In genomic region chr14:50521912-50522341, GRCh38 we compare ENCODE assay signal across 8 cellular contexts. TPM values are rescaled to one million over a fixed set of nuclear protein-coding genes. Genes with fewer than 3 reads are reported as not detected.
DNase-seq lines count a peak whose midpoint lies in the region; ATAC-seq and TF ChIP-seq lines count a peak whose summit lies in the region.

No MANE protein-coding gene starts in this region.

- H3K36me3 ChIP-seq in brain microvascular endothelial cell (replicated peaks) = peaks cover 4% of the 10 kb centered on the region

- H3K27me3 ChIP-seq in brain microvascular endothelial cell (replicated peaks) = no peaks in the 10 kb centered on the region

- peaks cover 53% of the 10 kb centered on the region for H3K4me1 Mint-ChIP-seq in stimulated activated effector memory CD8-positive, alpha-beta T cell treated with anti-CD3 and anti-CD28 coated beads, Interleukin-12 subunit alpha, Interleukin-12 subunit beta, amount 100 ng/mL, for 72 hours

- peak overlapping the region; percentile 99 for H3K27ac ChIP-seq in brain microvascular endothelial cell

- peak; percentile 33 for ATAC-seq in HG03139 (IDR thresholded peaks at IDR 0.05; ENCODE audit: unreplicated experiment)
- peak; percentile 87 for ATAC-seq in stimulated activated effector memory CD8-positive, alpha-beta T cell treated with anti-CD3 and anti-CD28 coated beads, Interleukin-12 subunit alpha, Interleukin-12 subunit beta, amount 100 ng/mL, for 72 hours

- peak overlapping the region; percentile 95 for H3K27ac Mint-ChIP-seq in stimulated activated effector memory CD8-positive, alpha-beta T cell treated with anti-CD3 and anti-CD28 coated beads, Interleukin-12 subunit alpha, Interleukin-12 subunit beta, amount 100 ng/mL, for 72 hours

- no peak for TF ChIP-seq CTCF in brain microvascular endothelial cell (IDR thresholded peaks at IDR 0.05; ENCODE audit: low read depth, low read length, missing control alignments)

- H3K9me3 Mint-ChIP-seq in stimulated activated effector memory CD8-positive, alpha-beta T cell treated with anti-CD3 and anti-CD28 coated beads, Interleukin-12 subunit alpha, Interleukin-12 subunit beta, amount 100 ng/mL, for 72 hours = no peaks in the 10 kb centered on the region

- in situ Hi-C loops in brain microvascular endothelial cell (cut with HindIII; ENCODE audit: low pct_ligation_motif_present, low sequenced_read_pairs) = no loop called here

- DNase-seq in stimulated activated CD4-positive, alpha-beta T cell treated with anti-CD3 and anti-CD28 coated beads, Interleukin-4, amount 100 ng/mL, for 24 hours = peak; percentile 18
- no peak for DNase-seq in stimulated activated CD4-positive, alpha-beta T cell treated with anti-CD3 and anti-CD28 coated beads, Interleukin-2, amount 100 ng/mL, for 48 hours
- DNase-seq in brain microvascular endothelial cell = peak; percentile 49
- DNase-seq in stimulated activated effector memory CD8-positive, alpha-beta T cell treated with anti-CD3 and anti-CD28 coated beads, Interleukin-12 subunit alpha, Interleukin-12 subunit beta, amount 100 ng/mL, for 72 hours (ENCODE audit: low spot score in 2 of 2) = no peak
- no peak for DNase-seq in Ammon's horn (ENCODE audit: low spot score)
- DNase-seq in cerebellum (ENCODE audit: low spot score) = no peak
- no peak for DNase-seq in SIG-M5 (lab: John Stamatoyannopoulos, UW)

- peaks cover 12% of the 10 kb centered on the region for H3K36me3 Mint-ChIP-seq in stimulated activated effector memory CD8-positive, alpha-beta T cell treated with anti-CD3 and anti-CD28 coated beads, Interleukin-12 subunit alpha, Interleukin-12 subunit beta, amount 100 ng/mL, for 72 hours

- peak overlapping the region; percentile 57 for H3K4me3 Mint-ChIP-seq in stimulated activated effector memory CD8-positive, alpha-beta T cell treated with anti-CD3 and anti-CD28 coated beads, Interleukin-12 subunit alpha, Interleukin-12 subunit beta, amount 100 ng/mL, for 72 hours

- H3K4me3 ChIP-seq in brain microvascular endothelial cell (ENCODE audit: low read depth, low read length) = no peak overlapping the region

RNA-seq across cellular contexts. Expression of gene MAP4K5, which starts 10.4 kb away (rescaled TPM):
- total RNA-seq in cerebellum = 88.9 TPM

RNA-seq across cellular contexts. Expression of gene ATL1, which starts 38.0 kb away (rescaled TPM):
- total RNA-seq in cerebellum = 57.2 TPM

Comparison
In these comparisons a context has a peak if more than half of its experiments do, and no peak if none do; other contexts are left out.
1. DNase-seq: peak in stimulated activated CD4-positive, alpha-beta T cell treated with anti-CD3 and anti-CD28 coated beads, Interleukin-4, amount 100 ng/mL, for 24 hours (single experiment) and brain microvascular endothelial cell (single experiment); none in stimulated activated CD4-positive, alpha-beta T cell treated with anti-CD3 and anti-CD28 coated beads, Interleukin-2, amount 100 ng/mL, for 48 hours (0 of 2), stimulated activated effector memory CD8-positive, alpha-beta T cell treated with anti-CD3 and anti-CD28 coated beads, Interleukin-12 subunit alpha, Interleukin-12 subunit beta, amount 100 ng/mL, for 72 hours (0 of 2), Ammon's horn (single experiment), cerebellum (single experiment) and SIG-M5 (single experiment).